Comparison of ENCODE assay signal across 25 cellular contexts in genomic region chr14:44168566-44168965, GRCh38.
DNase-seq lines count a peak whose midpoint lies in the region; ATAC-seq, FAIRE-seq and TF ChIP-seq lines count a peak whose summit lies in the region.
"Had no signal": no experiment of that assay in that cellular context is flagged by ENCODE, and none has a peak within 500 bp of the region (broad histone marks: within the 10 kb centered on the region; RNA-seq: fewer than 3 reads in every experiment).

No MANE protein-coding gene starts in this region.

- no peaks in the 10 kb centered on the region for H3K36me3 Mint-ChIP-seq in mesothelial cell of epicardium
- H3K36me3 Mint-ChIP-seq in activated CD8-positive, alpha-beta T cell treated with anti-CD3 and anti-CD28 coated beads for 36 hours (ENCODE audit: low read depth), result no peaks in the 10 kb centered on the region
- H3K36me3 Mint-ChIP-seq: CD14-positive monocyte; CD8-positive, alpha-beta memory T cell had no signal

- BruUV-seq in A673 (replicated peaks; lab: Mats Ljungman, UMichigan), result no TSS peak

- H3K36me3 ChIP-seq in A673 (ENCODE audit: insufficient read depth, low read length, poor library complexity, severe bottlenecking) (no peaks in the 10 kb centered on the region), SJCRH30 (no peaks in the 10 kb centered on the region), psoas muscle (ENCODE audit: insufficient read depth in 1 of 2, low read depth in 1 of 2) (no peaks in the 10 kb centered on the region)
- H3K36me3 ChIP-seq: BE2C; BLaER1 treated with 17β-estradiol and CSF1 and Interleukin-3, amounts not matched to agents 10 nM and 100 nM had no signal

- H3K9me3 ChIP-seq in A673 (ENCODE audit: low read depth, low read length, poor library complexity, severe bottlenecking), result no peaks in the 10 kb centered on the region
- 0 out of 2 replicates have a peak, but pooled peaks cover under 1% of the 10 kb centered on the region for H3K9me3 ChIP-seq in SJCRH30 (replicated peaks)
- no peaks in the 10 kb centered on the region for H3K9me3 ChIP-seq in psoas muscle
- H3K9me3 ChIP-seq: BE2C; BLaER1 treated with 17β-estradiol and CSF1 and Interleukin-3, amounts not matched to agents 10 nM and 100 nM had no signal

- H3K4me1 ChIP-seq in A673 (ENCODE audit: insufficient read depth, low read length, poor library complexity, severe bottlenecking) (peaks cover 59% of the 10 kb centered on the region), SJCRH30 (peaks cover 28% of the 10 kb centered on the region), psoas muscle (no peaks in the 10 kb centered on the region)
- H3K4me1 ChIP-seq: BE2C had no signal

- H3K4me3 ChIP-seq in A673 (ENCODE audit: low read depth, low read length, poor library complexity, severe bottlenecking), result no peak overlapping the region
- H3K4me3 ChIP-seq in SJCRH30, result no peak overlapping the region
- H3K4me3 ChIP-seq in psoas muscle, result no peak overlapping the region
- H3K4me3 ChIP-seq: BLaER1 treated with 17β-estradiol and CSF1 and Interleukin-3, amounts not matched to agents 10 nM and 100 nM; GM23338 had no signal

- intact Hi-C loops in A673 (cut with micrococcal nuclease; ENCODE audit: unreplicated experiment) (no loop called here), psoas muscle (cut with DNase I) (no loop called here)
- intact Hi-C loops in activated CD8-positive, alpha-beta T cell treated with anti-CD3 and anti-CD28 coated beads for 36 hours (cut with micrococcal nuclease), result no loop called here

- H3K27me3 ChIP-seq in A673 (replicated peaks; ENCODE audit: insufficient read depth, low read depth, low read length, poor library complexity) (no peaks in the 10 kb centered on the region), SJCRH30 (no peaks in the 10 kb centered on the region), psoas muscle (ENCODE audit: insufficient read depth in 3 of 3, low read length in 2 of 3) (no peaks in the 10 kb centered on the region)
- H3K27me3 ChIP-seq: BE2C; BLaER1 treated with 17β-estradiol and CSF1 and Interleukin-3, amounts not matched to agents 10 nM and 100 nM had no signal

- FAIRE-seq in colon (lab: Jason Lieb, UNC), result peak; percentile 28
- FAIRE-seq: A204.1, D721Med, GM12892 had no signal

- peak overlapping the region; percentile 30 for H3K27ac Mint-ChIP-seq in mesothelial cell of epicardium
- no peak overlapping the region for H3K27ac Mint-ChIP-seq in activated CD8-positive, alpha-beta T cell treated with anti-CD3 and anti-CD28 coated beads for 36 hours
- H3K27ac Mint-ChIP-seq: CD14-positive monocyte; CD4-positive, alpha-beta T cell; CD8-positive, alpha-beta memory T cell; GM23338; H9 had no signal

- ATAC-seq in psoas muscle (no peak), HG02571 (IDR thresholded peaks at IDR 0.05; ENCODE audit: unreplicated experiment) (no peak)
- no peak for ATAC-seq in activated CD8-positive, alpha-beta T cell treated with anti-CD3 and anti-CD28 coated beads for 36 hours
- ATAC-seq: GM23338, HCT116 had no signal

- no peaks in the 10 kb centered on the region for H3K27me3 Mint-ChIP-seq in mesothelial cell of epicardium (ENCODE audit: low read depth)
- H3K27me3 Mint-ChIP-seq in activated CD8-positive, alpha-beta T cell treated with anti-CD3 and anti-CD28 coated beads for 36 hours, result no peaks in the 10 kb centered on the region
- H3K27me3 Mint-ChIP-seq: CD4-positive, alpha-beta T cell; CD8-positive, alpha-beta memory T cell had no signal

- CTCF ChIA-PET in A673 (lab: Charles Lee), result interaction anchor here (0.7 kb wide), 1 partner anchor 488 kb away, joined by 6 read pairs; no protein-coding TSS in a partner anchor
- CTCF ChIA-PET in activated CD8-positive, alpha-beta T cell treated with anti-CD3 and anti-CD28 coated beads for 36 hours (lab: Charles Lee), result interaction anchor here (1.0 kb wide), 1 partner anchor 22 kb away, joined by 3 read pairs; no protein-coding TSS in a partner anchor

- H3K9me3 Mint-ChIP-seq in mesothelial cell of epicardium, result peaks cover under 1% of the 10 kb centered on the region
- peaks cover 3% of the 10 kb centered on the region for H3K9me3 Mint-ChIP-seq in activated CD8-positive, alpha-beta T cell treated with anti-CD3 and anti-CD28 coated beads for 36 hours
- H3K9me3 Mint-ChIP-seq: GM23338, H9 had no signal

- H3K27ac ChIP-seq in A673 (ENCODE audit: low read depth, low read length, poor library complexity, severe bottlenecking) (peak overlapping the region; percentile 37), SJCRH30 (peak overlapping the region; percentile 11; the same call in 1 of the 2 replicates), psoas muscle (no peak overlapping the region)
- H3K27ac ChIP-seq: 22Rv1; BLaER1 treated with 17β-estradiol and CSF1 and Interleukin-3, amounts not matched to agents 10 nM and 100 nM had no signal

- POLR2A ChIA-PET in A673 (lab: Charles Lee; ENCODE audit: low non-redundant PET), result no interaction called here
- POLR2A ChIA-PET in activated CD8-positive, alpha-beta T cell treated with anti-CD3 and anti-CD28 coated beads for 36 hours (lab: Charles Lee), result no interaction called here

- TF ChIP-seq CTCF in A673 (conservative IDR thresholded peaks at IDR 0.05; ENCODE audit: low read depth, low read length) (no peak), mesothelial cell of epicardium (IDR thresholded peaks at IDR 0.05; ENCODE audit: unreplicated experiment) (no peak), psoas muscle (IDR thresholded peaks at IDR 0.05) (no peak)
- TF ChIP-seq CTCF in activated CD8-positive, alpha-beta T cell treated with anti-CD3 and anti-CD28 coated beads for 36 hours (IDR thresholded peaks at IDR 0.05), result no peak

- H3K4me3 Mint-ChIP-seq in mesothelial cell of epicardium, result no peak overlapping the region
- H3K4me3 Mint-ChIP-seq in activated CD8-positive, alpha-beta T cell treated with anti-CD3 and anti-CD28 coated beads for 36 hours, result no peak overlapping the region
- H3K4me3 Mint-ChIP-seq: CD14-positive monocyte; CD4-positive, alpha-beta T cell; CD8-positive, alpha-beta memory T cell; GM23338; H9 had no signal

- peaks cover 10% of the 10 kb centered on the region for H3K4me1 Mint-ChIP-seq in mesothelial cell of epicardium
- no peaks in the 10 kb centered on the region for H3K4me1 Mint-ChIP-seq in activated CD8-positive, alpha-beta T cell treated with anti-CD3 and anti-CD28 coated beads for 36 hours (ENCODE audit: low read depth)
- H3K4me1 Mint-ChIP-seq: CD14-positive monocyte; CD8-positive, alpha-beta memory T cell; GM23338 had no signal

- DNase-seq in A673 (ENCODE audit: low spot score) (peak; percentile 87), SJCRH30 (no peak), mesothelial cell of epicardium (ENCODE audit: low spot score in 2 of 2, unreplicated experiment in 2 of 2) (no peak), psoas muscle (no peak), DMS53 treated with DMSO at 0.1 percent for 48 hours (lab: John Stamatoyannopoulos, UW; ENCODE audit: unreplicated experiment) (no peak)
- DNase-seq in activated CD8-positive, alpha-beta T cell treated with anti-CD3 and anti-CD28 coated beads for 36 hours, result no peak
- DNase-seq: ACHN; AML-193; BE2C; CD4-positive, alpha-beta T cell; CD8-positive, alpha-beta memory T cell; DMS 273 treated with DMSO at 0.1 percent for 48 hours; DMS79 treated with DMSO at 0.1 percent for 48 hours; GF-D8; H9 had no signal
